In genomic region chr3:187265461-187265955, GRCh38 we compare ENCODE assay signal across 19 cellular contexts. TPM values are rescaled to one million over a fixed set of nuclear protein-coding genes. Genes with fewer than 3 reads are reported as not detected.
DNase-seq lines count a peak whose midpoint lies in the region; ATAC-seq and TF ChIP-seq lines count a peak whose summit lies in the region.
"Had no signal": no experiment of that assay in that cellular context is flagged by ENCODE, and none has a peak within 500 bp of the region (broad histone marks: within the 10 kb centered on the region; RNA-seq: fewer than 3 reads in every experiment).

No MANE protein-coding gene starts in this region.

- no peaks in the 10 kb centered on the region for H3K27me3 Mint-ChIP-seq in mesothelial cell of epicardium (ENCODE audit: low read depth)

- peaks cover 0 to 5% of the 10 kb centered on the region in 2 donors for H3K9me3 ChIP-seq in uterus
- H3K9me3 ChIP-seq: thoracic aorta had no signal

- H3K4me1 Mint-ChIP-seq in mesothelial cell of epicardium, result peaks cover 19% of the 10 kb centered on the region

- peaks cover 4% of the 10 kb centered on the region for H3K36me3 Mint-ChIP-seq in mesothelial cell of epicardium
- H3K36me3 Mint-ChIP-seq: natural killer cell treated with Interleukin-12 subunit alpha and Interleukin-12 subunit beta and Interleukin-15 and Interleukin-18, amount 100 ng/mL, for 72 hours had no signal

- H3K4me1 ChIP-seq in uterus, result no peaks in the 10 kb centered on the region

- H3K27me3 ChIP-seq in uterus, result no peaks in the 10 kb centered on the region
- H3K27me3 ChIP-seq: BLaER1 treated with 17β-estradiol and CSF1 and Interleukin-3, amounts not matched to agents 10 nM and 100 nM had no signal

- intact Hi-C loops in Right ventricle myocardium inferior (cut with DNase I), result loop anchor here (1.0 kb wide), 1 partner anchor 26 kb away; the partner anchor contains the start of gene MASP1
- intact Hi-C loops in cardiac septum (cut with DNase I), result no loop called here
- intact Hi-C loops in uterus (cut with DNase I; ENCODE audit: low total_unique reads), result no loop called here
- intact Hi-C loops in left colon (cut with DNase I, micrococcal nuclease), result no loop called here

- no peak overlapping the region for H3K4me3 ChIP-seq in fibroblast of villous mesenchyme (ENCODE audit: low read depth, low read length)
- no peak overlapping the region for H3K4me3 ChIP-seq in uterus
- H3K4me3 ChIP-seq: BLaER1 treated with 17β-estradiol and CSF1 and Interleukin-3, amounts not matched to agents 10 nM and 100 nM; SK-N-MC; thoracic aorta had no signal

- ATAC-seq in Right ventricle myocardium inferior (peak; percentile 84), left colon (no peak)
- ATAC-seq: activated CD8-positive, alpha-beta T cell treated with anti-CD3 and anti-CD28 coated beads, Interleukin-2, amount 10 ng/mL, durations not matched to agents 7 days and 5 days; natural killer cell treated with Interleukin-12 subunit alpha and Interleukin-12 subunit beta and Interleukin-15 and Interleukin-18, amount 100 ng/mL, for 72 hours had no signal

- H3K4me3 Mint-ChIP-seq in mesothelial cell of epicardium, result no peak overlapping the region
- H3K4me3 Mint-ChIP-seq: activated CD8-positive, alpha-beta T cell treated with anti-CD3 and anti-CD28 coated beads, Interleukin-2, amount 10 ng/mL, durations not matched to agents 7 days and 5 days; natural killer cell treated with Interleukin-12 subunit alpha and Interleukin-12 subunit beta and Interleukin-15 and Interleukin-18, amount 100 ng/mL, for 72 hours had no signal

- peaks cover 32% of the 10 kb centered on the region for H3K9me3 Mint-ChIP-seq in mesothelial cell of epicardium
- H3K9me3 Mint-ChIP-seq: natural killer cell treated with Interleukin-12 subunit alpha and Interleukin-12 subunit beta and Interleukin-15 and Interleukin-18, amount 100 ng/mL, for 72 hours had no signal

- DNase-seq in Right ventricle myocardium inferior (ENCODE audit: missing footprints) (no peak), cardiac septum (ENCODE audit: low spot score) (no peak), fibroblast of villous mesenchyme (ENCODE audit: low read depth) (peak; percentile 51), mesothelial cell of epicardium (ENCODE audit: low spot score in 2 of 2, unreplicated experiment in 2 of 2) (no peak), uterus (no peak), NCI-H1092 treated with DMSO at 0.1 percent for 48 hours (lab: John Stamatoyannopoulos, UW) (no peak), pons (ENCODE audit: low spot score) (no peak), left colon (no peak)
- DNase-seq: activated CD8-positive, alpha-beta T cell treated with anti-CD3 and anti-CD28 coated beads, Interleukin-2, amount 10 ng/mL, durations not matched to agents 7 days and 5 days; DMS153; kidney glomerular epithelial cell; NCI-H1694 treated with DMSO at 0.1 percent for 48 hours; NCI-H446 treated with DMSO at 0.1 percent for 48 hours; stimulated activated CD4-positive, alpha-beta T cell treated with anti-CD3 and anti-CD28 coated beads, Interleukin-4, amount 100 ng/mL, for 4 hours; WERI-Rb-1 had no signal

- no peaks in the 10 kb centered on the region for H3K36me3 ChIP-seq in uterus
- H3K36me3 ChIP-seq: BLaER1 treated with 17β-estradiol and CSF1 and Interleukin-3, amounts not matched to agents 10 nM and 100 nM; thoracic aorta; WERI-Rb-1 had no signal

- TF ChIP-seq CTCF in fibroblast of villous mesenchyme (IDR thresholded peaks at IDR 0.05; ENCODE audit: insufficient read depth, low read depth, low read length), result no peak
- TF ChIP-seq CTCF in mesothelial cell of epicardium (IDR thresholded peaks at IDR 0.05; ENCODE audit: unreplicated experiment), result no peak
- TF ChIP-seq CTCF in uterus (IDR thresholded peaks at IDR 0.05), result no peak

- TF ChIP-seq POLR2A in uterus (IDR thresholded peaks at IDR 0.05), result no peak

- H3K27ac Mint-ChIP-seq in mesothelial cell of epicardium, result peak overlapping the region; percentile 40
- H3K27ac Mint-ChIP-seq: activated CD8-positive, alpha-beta T cell treated with anti-CD3 and anti-CD28 coated beads, Interleukin-2, amount 10 ng/mL, durations not matched to agents 7 days and 5 days; natural killer cell treated with Interleukin-12 subunit alpha and Interleukin-12 subunit beta and Interleukin-15 and Interleukin-18, amount 100 ng/mL, for 72 hours had no signal

- H3K27ac ChIP-seq in uterus, result peak overlapping the region; percentile 69 to 92
- H3K27ac ChIP-seq: BLaER1 treated with 17β-estradiol and CSF1 and Interleukin-3, amounts not matched to agents 10 nM and 100 nM; SK-N-MC; WERI-Rb-1 had no signal

RNA-seq across cellular contexts. Expression of gene MASP1, which starts 26.0 kb away (rescaled TPM):
- 129 TPM for total RNA-seq in Right ventricle myocardium inferior
- total RNA-seq in cardiac septum, result 59.7 TPM
- total RNA-seq in fibroblast of villous mesenchyme, result 198 and 209 TPM in 2 replicates
- total RNA-seq in mesothelial cell of epicardium, result 1.4 to 2.4 TPM (median 1.5 TPM) in 3 replicates
- total RNA-seq in uterus, result 100 to 1,000 TPM in 1 of 4 donors, 10 to 100 TPM in 3; 25.3 to 121 (median 84.4) TPM
- total RNA-seq in left colon, result 10 to 100 TPM in 1 of 2 donors, 1 to 10 TPM in 1; 3.7 to 15.7 TPM
- total RNA-seq: activated CD8-positive, alpha-beta T cell treated with anti-CD3 and anti-CD28 coated beads, Interleukin-2, amount 10 ng/mL, durations not matched to agents 7 days and 5 days; natural killer cell treated with Interleukin-12 subunit alpha and Interleukin-12 subunit beta and Interleukin-15 and Interleukin-18, amount 100 ng/mL, for 72 hours had no signal
